Comparison of ENCODE assay signal across 25 cellular contexts in the genomic region with DNA sequence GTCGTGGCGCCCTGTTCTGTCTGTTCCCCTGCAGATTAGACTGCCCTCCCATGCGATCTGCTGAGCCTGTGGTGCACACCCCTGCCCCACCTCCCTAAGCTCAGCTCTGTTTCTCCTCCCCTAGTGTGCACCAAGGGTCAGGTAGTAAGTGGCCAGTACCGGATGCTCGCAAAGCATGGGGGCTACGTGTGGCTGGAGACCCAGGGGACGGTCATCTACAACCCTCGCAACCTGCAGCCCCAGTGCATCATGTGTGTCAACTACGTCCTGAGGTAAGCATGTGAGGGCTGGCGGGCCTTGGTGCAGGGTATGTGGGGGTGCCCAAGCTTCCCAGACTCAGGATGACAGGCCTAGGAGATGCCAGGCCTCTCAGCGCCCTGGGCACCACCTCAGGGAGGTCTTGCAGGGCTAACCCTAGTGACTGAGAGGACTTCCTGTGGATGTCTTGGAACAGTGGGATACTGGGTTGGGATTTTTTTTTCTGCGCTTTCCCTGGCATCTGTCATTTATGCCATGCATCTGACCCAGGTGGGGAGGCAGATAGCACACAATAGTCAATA.
"Had no signal": no experiment of that assay in that cellular context is flagged by ENCODE, and none has a peak within 500 bp of the region (broad histone marks: within the 10 kb centered on the region; RNA-seq: fewer than 3 reads in every experiment).

No MANE protein-coding gene starts in this region.

- H3K27me3 Mint-ChIP-seq: naive B cell had no signal

- H3K27ac ChIP-seq: epithelial cell of prostate, gastroesophageal sphincter, neutrophil, sigmoid colon, skin epidermis, thyroid gland, upper lobe of right lung had no signal

- ATAC-seq: gastroesophageal sphincter, left cardiac atrium, left ventricle myocardium superior, upper lobe of right lung had no signal

- H3K4me1 ChIP-seq: thyroid gland had no signal

- H3K4me3 ChIP-seq: dorsolateral prefrontal cortex, esophagus squamous epithelium, gastroesophageal sphincter, sigmoid colon, skin epidermis, thyroid gland, upper lobe of right lung had no signal

- H3K9me3 Mint-ChIP-seq: immature natural killer cell, nephron had no signal

- H3K36me3 Mint-ChIP-seq: naive B cell had no signal

- H3K36me3 ChIP-seq: neutrophil had no signal

- DNase-seq: central memory CD4-positive, alpha-beta T cell; cortex of kidney; dorsolateral prefrontal cortex; effector memory CD4-positive, alpha-beta T cell; esophagus squamous epithelium; foreskin fibroblast; glutamatergic neuron; immature natural killer cell; kidney; left cardiac atrium; left ventricle myocardium superior; mesendoderm; naive B cell; posterior cingulate gyrus; sigmoid colon; stimulated activated CD4-positive, alpha-beta T cell treated with anti-CD3 and anti-CD28 coated beads, Interleukin-2, amount 100 ng/mL, for 24 hours; stimulated activated CD4-positive, alpha-beta T cell treated with anti-CD3 and anti-CD28 coated beads, Interleukin-4, amount 100 ng/mL, for 4 hours; stimulated activated naive CD4-positive, alpha-beta T cell treated with Interleukin-2 at 50 U/mL for 16 hours; thyroid gland; upper lobe of right lung had no signal

- H3K27me3 ChIP-seq: dorsolateral prefrontal cortex, esophagus squamous epithelium, gastroesophageal sphincter, neutrophil, sigmoid colon, thyroid gland, upper lobe of right lung had no signal

- FAIRE-seq: kidney had no signal

- H3K4me3 Mint-ChIP-seq: immature natural killer cell, naive B cell, nephron had no signal

- H3K9me3 ChIP-seq: esophagus squamous epithelium, neutrophil, sigmoid colon, thyroid gland, upper lobe of right lung had no signal

- H3K4me1 Mint-ChIP-seq: naive B cell had no signal

- H3K27ac Mint-ChIP-seq: immature natural killer cell had no signal
